In the genomic region with DNA sequence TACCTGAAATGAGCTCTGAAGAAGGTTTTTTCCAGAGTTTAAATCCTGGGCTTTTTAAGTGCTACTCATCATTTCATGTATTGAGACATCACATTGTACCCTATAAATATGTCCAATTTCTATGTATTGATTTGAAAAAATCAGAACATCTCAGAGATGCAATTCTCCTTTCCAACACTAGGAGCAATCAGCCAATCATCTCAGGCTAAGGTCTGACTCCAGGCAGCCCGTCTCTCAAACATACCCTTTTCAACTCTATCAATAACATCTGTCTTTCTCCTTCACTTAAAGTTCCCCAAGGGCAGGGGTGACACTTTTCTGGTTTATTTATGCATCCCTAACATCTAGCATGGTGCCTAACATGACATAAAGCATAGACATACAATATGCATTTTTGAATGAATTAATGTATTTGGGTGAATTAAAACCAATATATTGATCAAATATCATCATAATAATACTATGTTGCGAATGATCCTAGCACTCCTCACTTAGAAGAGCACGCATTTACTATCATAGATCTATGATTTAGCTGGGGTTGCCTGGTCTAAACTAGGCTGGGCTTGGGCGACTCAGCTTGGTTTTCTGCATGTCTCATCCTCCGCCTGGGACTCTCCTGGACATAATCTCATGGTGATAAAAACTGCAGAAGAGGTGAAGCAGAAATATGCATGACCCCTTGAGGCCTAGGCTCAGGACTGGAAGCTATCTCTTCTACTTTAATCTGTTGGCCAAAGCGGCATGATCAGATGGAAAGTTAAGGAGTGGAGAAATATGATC, we compare ENCODE assay signal across 12 cellular contexts. TPM values are rescaled to one million over a fixed set of nuclear protein-coding genes. Genes with fewer than 3 reads are reported as not detected.
DNase-seq lines count a peak whose midpoint lies in the region; ATAC-seq and TF ChIP-seq lines count a peak whose summit lies in the region.
"Had no signal": no experiment of that assay in that cellular context is flagged by ENCODE, and none has a peak within 500 bp of the region (broad histone marks: within the 10 kb centered on the region; RNA-seq: fewer than 3 reads in every experiment).

No MANE protein-coding gene starts in this region.

- H3K36me3 ChIP-seq in DND-41 (ENCODE audit: insufficient read depth, low read length) (no peaks in the 10 kb centered on the region), HCT116 (ENCODE audit: control insufficient read depth in 1 of 2, insufficient read depth in 2 of 2, low read length in 2 of 2) (no peaks in the 10 kb centered on the region; a peak in 1 of 4 replicates), mesodermal cell (ENCODE audit: control insufficient read depth, insufficient read depth, low read length) (no peaks in the 10 kb centered on the region)
- H3K36me3 ChIP-seq: neutrophil had no signal

- H3K27ac ChIP-seq in DND-41 (ENCODE audit: low read length) (no peak overlapping the region), HCT116 (ENCODE audit: low read depth, low read length) (no peak overlapping the region), mesodermal cell (ENCODE audit: low read depth, low read length, severe bottlenecking) (peak overlapping the region; percentile 8)
- H3K27ac ChIP-seq: neutrophil had no signal

- no TSS peak for BruUV-seq in HCT116 (replicated peaks; lab: Mats Ljungman, UMichigan)

- H2AFZ ChIP-seq in DND-41 (ENCODE audit: low read depth, low read length) (no peak overlapping the region), HCT116 (ENCODE audit: low read depth, low read length, poor library complexity, severe bottlenecking) (no peak overlapping the region)

- H3K4me3 ChIP-seq in DND-41 (ENCODE audit: low read depth in 1 of 2, low read length in 2 of 2) (no peak overlapping the region), HCT116 (replicated peaks in 1 of 2; ENCODE audit: low read depth in 1 of 2, low read length in 2 of 2) (no peak overlapping the region), astrocyte of the cerebellum (ENCODE audit: low read depth, low read length) (no peak overlapping the region), mesodermal cell (ENCODE audit: extremely low read depth, insufficient read depth, low read length, poor library complexity, severe bottlenecking) (no peak overlapping the region)

- TF ChIP-seq POLR2A in HCT116 (IDR thresholded peaks at IDR 0.05; ENCODE audit: borderline replicate concordance, extremely low read depth, insufficient read depth, insufficient read length), result no peak

- WGBS in mesodermal cell (ENCODE audit: insufficient coverage in 2 of 2), 2 experiments, result 89 to 92% methylated on average over 3 to 5 of the region's 6 CpGs

- RAD21 ChIA-PET in HCT116 (lab: Charles Lee; ENCODE audit: low non-redundant PET in 1 of 2, low total read pairs in 2 of 2, uncharacterized antibody in 2 of 2, unreplicated experiment in 2 of 2), result no interaction called here

- H3K9me3 ChIP-seq in DND-41 (ENCODE audit: insufficient read depth, low read length, severe bottlenecking) (no peaks in the 10 kb centered on the region), HCT116 (ENCODE audit: control insufficient read depth in 1 of 2, insufficient read depth in 1 of 2, low read depth in 1 of 2, low read length in 2 of 2) (peaks cover 0 to 5% of the 10 kb centered on the region in 2 experiments; a peak in 2 of 4 replicates), mesodermal cell (ENCODE audit: control insufficient read depth, low read length) (no peaks in the 10 kb centered on the region)
- H3K9me3 ChIP-seq: neutrophil had no signal

- H3K79me2 ChIP-seq in DND-41 (ENCODE audit: insufficient read depth, low read length) (no peaks in the 10 kb centered on the region), HCT116 (ENCODE audit: insufficient read depth, low read length) (no peaks in the 10 kb centered on the region)

- H4K20me1 ChIP-seq in DND-41 (ENCODE audit: insufficient read depth, low read length), result no peaks in the 10 kb centered on the region
- no peaks in the 10 kb centered on the region for H4K20me1 ChIP-seq in HCT116 (ENCODE audit: insufficient read depth)

- CTCF ChIA-PET in HCT116 (lab: Charles Lee), result no interaction called here

- ATAC-seq in DND-41 (ENCODE audit: insufficient read depth, low read depth) (no peak), HCT116 (no peak), GM19395 (IDR thresholded peaks at IDR 0.05; ENCODE audit: unreplicated experiment) (no peak), GM18858 (IDR thresholded peaks at IDR 0.05; ENCODE audit: unreplicated experiment) (no peak)

- H3K4me2 ChIP-seq in DND-41 (ENCODE audit: insufficient read depth, low read length) (no peak overlapping the region), HCT116 (ENCODE audit: low read length) (no peak overlapping the region)

- no peaks in the 10 kb centered on the region for H3K4me1 ChIP-seq in DND-41 (ENCODE audit: insufficient read depth, low read length)
- H3K4me1 ChIP-seq in HCT116 (ENCODE audit: control insufficient read depth in 1 of 2, insufficient read depth in 2 of 2, low read length in 2 of 2), result no peaks in the 10 kb centered on the region
- no peaks in the 10 kb centered on the region for H3K4me1 ChIP-seq in mesodermal cell (ENCODE audit: control insufficient read depth, insufficient read depth, low read length, poor library complexity, severe bottlenecking)

- H3K27me3 ChIP-seq in DND-41 (ENCODE audit: insufficient read depth, low read length, poor library complexity) (no peaks in the 10 kb centered on the region), HCT116 (ENCODE audit: insufficient read depth, low read length) (no peaks in the 10 kb centered on the region)

- intact Hi-C loops in HCT116 (cut with micrococcal nuclease), result loop anchor here (5.0 kb wide), 1 partner anchor 1145 kb away; no protein-coding TSS in a partner anchor

- TF ChIP-seq CTCF in DND-41 (IDR thresholded peaks at IDR 0.05; ENCODE audit: borderline replicate concordance, extremely low read depth, low read length, poor library complexity, severe bottlenecking) (peak; percentile 38), HCT116 (IDR thresholded peaks at IDR 0.05 in 2 of 3, conservative IDR thresholded peaks at IDR 0.05 in 1 of 3; ENCODE audit: borderline replicate concordance in 1 of 3, insufficient read depth in 1 of 3, low read depth in 2 of 3, low read length in 2 of 3) (peak in 2 of 3 experiments; percentile 24; a peak in 2 of 6 replicates), astrocyte of the cerebellum (IDR thresholded peaks at IDR 0.05; ENCODE audit: low read depth, low read length, missing control alignments) (peak; percentile 41)

- POLR2A ChIA-PET in HCT116 (lab: Charles Lee), result no interaction called here

- H3K9me2 ChIP-seq in HCT116 (ENCODE audit: insufficient read depth), result no peaks in the 10 kb centered on the region

- TF ChIP-seq RAD21 in HCT116 (IDR thresholded peaks at IDR 0.05; ENCODE audit: low read depth), result no peak

- DNase-seq in DND-41 (no peak), HCT116 (ENCODE audit: low read depth, low spot score) (no peak), astrocyte of the cerebellum (ENCODE audit: low read depth) (no peak), NCI-H1092 treated with DMSO at 0.1 percent for 48 hours (lab: John Stamatoyannopoulos, UW) (no peak), T-helper 2 cell (no peak)
- DNase-seq: activated effector memory CD4-positive, alpha-beta T cell treated with anti-CD3 and anti-CD28 coated beads, Interleukin-2, amount 50 U/mL, for 16 hours; DMS53; NCI-H1417 had no signal

- in situ Hi-C loops in astrocyte of the cerebellum (cut with HindIII; ENCODE audit: low sequenced_read_pairs), result no loop called here

- H3K9ac ChIP-seq in DND-41 (ENCODE audit: low read depth, low read length) (no peak overlapping the region), HCT116 (ENCODE audit: low read length) (no peak overlapping the region)

TF ChIP-seq in HCT116, 20 proteins besides CTCF, POLR2A, EP300 and RAD21 (continues in another document):
- TF ChIP-seq, protein P1, sequence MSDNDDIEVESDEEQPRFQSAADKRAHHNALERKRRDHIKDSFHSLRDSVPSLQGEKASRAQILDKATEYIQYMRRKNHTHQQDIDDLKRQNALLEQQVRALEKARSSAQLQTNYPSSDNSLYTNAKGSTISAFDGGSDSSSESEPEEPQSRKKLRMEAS (IDR thresholded peaks at IDR 0.05), result no peak
- TF ChIP-seq ZBTB33 (IDR thresholded peaks at IDR 0.05; ENCODE audit: extremely low read depth, insufficient replicate concordance, low read length), result no peak
- no peak for TF ChIP-seq FOSL1 (IDR thresholded peaks at IDR 0.05; ENCODE audit: low read depth)

RNA-seq across cellular contexts. Expression of gene CDH11, which starts 5.2 kb away (rescaled TPM):
- 0.52 TPM for total RNA-seq in HCT116 (2021; ENCODE audit: unreplicated experiment)
- not detected in 2 replicates for polyA plus RNA-seq in HCT116 (2012)
- 488 TPM for polyA plus RNA-seq in mesodermal cell (2013, experiment 1 of 2)
- 420 TPM for polyA plus RNA-seq in mesodermal cell (2013, experiment 2 of 2)
